In genomic region chr2:202035941-202036372, GRCh38 we compare ENCODE assay signal across 11 cellular contexts. TPM values are rescaled to one million over a fixed set of nuclear protein-coding genes. Genes with fewer than 3 reads are reported as not detected.
DNase-seq lines count a peak whose midpoint lies in the region; TF ChIP-seq lines count a peak whose summit lies in the region.
"Had no signal": no experiment of that assay in that cellular context is flagged by ENCODE, and none has a peak within 500 bp of the region (broad histone marks: within the 10 kb centered on the region; RNA-seq: fewer than 3 reads in every experiment).

No MANE protein-coding gene starts in this region.

- H3K27ac ChIP-seq in esophagus squamous epithelium (peak overlapping the region; percentile 89 to 94 (median 92)), muscle layer of duodenum (ENCODE audit: low read length) (peak overlapping the region; percentile 82), vagina (peak overlapping the region; percentile 92)
- H3K27ac ChIP-seq: C4-2B, thyroid gland had no signal

- H3K27me3 ChIP-seq in esophagus squamous epithelium (peaks cover 0 to 55% (median 0%) of the 10 kb centered on the region in 4 donors), muscle layer of duodenum (ENCODE audit: low read depth, low read length) (no peaks in the 10 kb centered on the region), vagina (no peaks in the 10 kb centered on the region)
- H3K27me3 ChIP-seq: thyroid gland had no signal

- peaks cover 24 to 66% (median 25%) of the 10 kb centered on the region in 3 donors for H3K4me1 ChIP-seq in esophagus squamous epithelium
- H3K4me1 ChIP-seq in muscle layer of duodenum (ENCODE audit: control insufficient read depth in 1 of 2, insufficient read depth in 2 of 2, low read length in 2 of 2): peaks cover 0 to 10% of the 10 kb centered on the region in 2 donors
- peaks cover 41% of the 10 kb centered on the region for H3K4me1 ChIP-seq in vagina

- TF ChIP-seq CTCF in esophagus squamous epithelium (IDR thresholded peaks at IDR 0.05) (no peak), vagina (IDR thresholded peaks at IDR 0.05) (no peak)

- TF ChIP-seq POLR2A in esophagus squamous epithelium (IDR thresholded peaks at IDR 0.05) (no peak), vagina (IDR thresholded peaks at IDR 0.05) (no peak)

- H3K36me3 ChIP-seq in esophagus squamous epithelium (peaks cover 0 to 7% (median 0%) of the 10 kb centered on the region in 3 donors), muscle layer of duodenum (ENCODE audit: control insufficient read depth in 1 of 2, insufficient read depth in 2 of 2, low read length in 2 of 2) (peaks cover 0 to 7% of the 10 kb centered on the region in 2 donors), vagina (no peaks in the 10 kb centered on the region)
- H3K36me3 ChIP-seq: thyroid gland had no signal

- WGBS in esophagus squamous epithelium, 2 donors: 70 to 75% methylated on average over 5 to 6 of the region's 32 CpGs

- DNase-seq in stimulated activated CD4-positive, alpha-beta T cell treated with anti-CD3 and anti-CD28 coated beads, Interleukin-4, amount 100 ng/mL, for 1 hour: peak; percentile 2
- DNase-seq in stimulated activated CD4-positive, alpha-beta T cell treated with anti-CD3 and anti-CD28 coated beads, Interleukin-1b, Interleukin-23, amount 100 ng/mL, for 48 hours: no peak
- DNase-seq in esophagus squamous epithelium (lab: John Stamatoyannopoulos, UW) (no peak), vagina (ENCODE audit: extremely low spot score in 2 of 2) (no peak), 8988T (no peak)
- DNase-seq in activated naive CD4-positive, alpha-beta T cell treated with Interleukin-2 at 50 U/mL for 16 hours: no peak
- no peak for DNase-seq in activated CD4-positive, alpha-beta T cell treated with anti-CD3 and anti-CD28 coated beads for 4 hours
- DNase-seq: NCI-H2081 had no signal

- intact Hi-C loops in esophagus squamous epithelium (cut with DNase I) (no loop called here), vagina (cut with DNase I) (loop anchor here (5.0 to 10.0 kb wide), 2 partner anchors 136 to 151 kb away; no protein-coding TSS in a partner anchor)

- peak overlapping the region in 3 of 4 donors; percentile 60 to 81 (median 80) for H3K4me3 ChIP-seq in esophagus squamous epithelium
- H3K4me3 ChIP-seq in muscle layer of duodenum (ENCODE audit: low read depth in 1 of 2, low read length in 2 of 2): peak overlapping the region; percentile 79 to 83
- H3K4me3 ChIP-seq in vagina: peak overlapping the region; percentile 64 to 84

- H3K9me3 ChIP-seq in esophagus squamous epithelium (no peaks in the 10 kb centered on the region), muscle layer of duodenum (ENCODE audit: control insufficient read depth in 1 of 2, low read length in 2 of 2) (no peaks in the 10 kb centered on the region), vagina (no peaks in the 10 kb centered on the region)
- H3K9me3 ChIP-seq: thyroid gland had no signal

RNA-seq across cellular contexts. Expression of gene FZD7, which starts 2.3 kb away (rescaled TPM):
- total RNA-seq in esophagus squamous epithelium (10 to 100 TPM in 1 of 4 donors, 1 to 10 TPM in 3; 2.6 to 11.3 (median 4.0) TPM), vagina (37.1 TPM)

RNA-seq across cellular contexts. Expression of gene KIAA2012, which starts 37.1 kb away (rescaled TPM):
- total RNA-seq in esophagus squamous epithelium (not detected), vagina (not detected)
- total RNA-seq: thyroid gland had no signal
